ENCODE assay signal across 8 cellular contexts in the genomic region with DNA sequence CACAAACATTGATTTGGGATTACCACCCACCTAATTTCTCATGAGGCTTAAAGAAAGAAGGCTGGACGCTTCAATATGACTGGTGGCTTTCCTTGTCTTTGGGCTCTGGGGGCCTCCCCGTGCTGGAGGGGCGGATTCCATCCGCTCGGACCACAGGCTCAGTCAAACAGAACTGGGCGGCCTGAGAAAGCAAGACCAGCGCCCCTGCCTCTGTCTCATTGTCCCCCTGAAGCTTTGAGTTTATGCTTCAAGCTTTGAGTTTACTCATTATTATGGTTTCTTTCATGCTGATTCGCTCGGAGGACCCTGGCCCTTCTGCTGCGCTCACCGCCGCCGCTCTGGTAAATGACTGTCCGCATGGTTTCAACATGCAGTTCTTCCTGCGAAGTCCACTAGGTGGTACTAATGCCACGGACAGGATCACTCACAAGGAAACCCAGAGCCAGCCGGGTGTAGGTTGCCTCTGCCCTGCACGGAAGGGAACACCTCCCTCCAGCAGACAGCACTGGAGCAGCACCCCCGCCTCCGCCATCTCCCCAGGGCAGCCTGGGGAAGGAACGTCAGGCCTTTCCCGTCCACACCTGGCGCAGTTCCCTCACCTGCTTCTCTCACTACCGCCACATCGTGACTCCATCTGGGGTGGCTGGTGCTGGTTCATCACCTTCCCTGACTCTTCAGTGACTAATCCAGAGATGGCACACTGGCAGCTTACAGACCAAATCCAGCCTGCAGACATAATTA. TPM values are rescaled to one million over a fixed set of nuclear protein-coding genes. Genes with fewer than 3 reads are reported as not detected.
DNase-seq lines count a peak whose midpoint lies in the region; ATAC-seq and TF ChIP-seq lines count a peak whose summit lies in the region.

No MANE protein-coding gene starts in this region.

- H2BK5ac ChIP-seq in neuronal stem cell (ENCODE audit: low read length), result no peak overlapping the region

- DNase-seq in 8988T, result peak; percentile 65
- DNase-seq in GM06990 (ENCODE audit: extremely low read depth, insufficient read length), result no peak
- DNase-seq in NCI-H2029 treated with DMSO at 0.1 percent for 48 hours (lab: John Stamatoyannopoulos, UW), result peak; percentile 21
- DNase-seq in activated B cell treated with CpG ODN at 0.5 μM for 24 hours, result no peak
- peak; percentile 42 for DNase-seq in globus pallidus (ENCODE audit: low spot score)
- DNase-seq in neuronal stem cell (ENCODE audit: low spot score), result peak; percentile 67
- no peak for DNase-seq in stimulated activated CD4-positive, alpha-beta T cell treated with anti-CD3 and anti-CD28 coated beads, Interleukin-2, amount 100 ng/mL, for 48 hours

- intact Hi-C loops in activated B cell treated with CpG ODN at 0.5 μM for 24 hours (cut with micrococcal nuclease), result loop anchor here (2.0 to 5.0 kb wide), 3 partner anchors 115 to 451 kb away; no protein-coding TSS in a partner anchor

- H3K4me1 ChIP-seq in neuronal stem cell (ENCODE audit: control insufficient read depth in 2 of 2, insufficient read depth in 1 of 2, low read depth in 1 of 2, low read length in 2 of 2), result peaks cover 13% of the 10 kb centered on the region in 2 donors

- TF ChIP-seq CTCF in GM06990 (IDR thresholded peaks at IDR 0.05; ENCODE audit: insufficient read depth, low read length, poor library complexity, severe bottlenecking) (peak; percentile 37), activated B cell treated with CpG ODN at 0.5 μM for 24 hours (IDR thresholded peaks at IDR 0.05) (no peak)

- no peak overlapping the region for H3K4me3 ChIP-seq in GM06990 (replicated peaks; ENCODE audit: low read depth, low read length)
- H3K4me3 ChIP-seq in neuronal stem cell (ENCODE audit: low read length in 2 of 2), result no peak overlapping the region

- H3K4me1 Mint-ChIP-seq in activated B cell treated with CpG ODN at 0.5 μM for 24 hours, result no peaks in the 10 kb centered on the region

- H3K36me3 ChIP-seq in GM06990 (ENCODE audit: control insufficient read depth, insufficient read depth, low read length) (peaks cover 6% of the 10 kb centered on the region), neuronal stem cell (replicated peaks in 1 of 2; ENCODE audit: control insufficient read depth in 2 of 2, insufficient read depth in 2 of 2, low read length in 2 of 2) (peaks cover 17 to 81% of the 10 kb centered on the region in 2 donors)

- H2BK15ac ChIP-seq in neuronal stem cell (ENCODE audit: low read length), result no peak overlapping the region

- POLR2A ChIA-PET in activated B cell treated with CpG ODN at 0.5 μM for 24 hours (lab: Charles Lee), result interaction anchor here (0.8 kb wide), 1 partner anchor 19 kb away, joined by 14 read pairs; no protein-coding TSS in a partner anchor

- WGBS in neuronal stem cell (ENCODE audit: extremely low coverage in 2 of 2, insufficient read length in 2 of 2, insufficient replicate concordance in 1 of 2), 2 donors, result no CpG with 5 or more reads among the region's 25 CpGs

- H3K27ac Mint-ChIP-seq in activated B cell treated with CpG ODN at 0.5 μM for 24 hours, result no peak overlapping the region

- H3K27me3 Mint-ChIP-seq in activated B cell treated with CpG ODN at 0.5 μM for 24 hours, result no peaks in the 10 kb centered on the region

- peak; percentile 68 for ATAC-seq in activated B cell treated with CpG ODN at 0.5 μM for 24 hours (ENCODE audit: low read depth)
- ATAC-seq in GM19452 (IDR thresholded peaks at IDR 0.05; ENCODE audit: unreplicated experiment), result no peak

- no peaks in the 10 kb centered on the region for H3K79me1 ChIP-seq in neuronal stem cell (ENCODE audit: low read depth, low read length)

- no peak overlapping the region for H4K91ac ChIP-seq in neuronal stem cell (ENCODE audit: low read depth, low read length, poor library complexity)

- H3K9ac ChIP-seq in neuronal stem cell (ENCODE audit: low read depth, low read length, poor library complexity), result peak overlapping the region; percentile 68

- CTCF ChIA-PET in activated B cell treated with CpG ODN at 0.5 μM for 24 hours (lab: Charles Lee), result no interaction called here

- H3K4ac ChIP-seq in neuronal stem cell (ENCODE audit: low read length), result no peak overlapping the region

- no peak overlapping the region for H3K4me3 Mint-ChIP-seq in activated B cell treated with CpG ODN at 0.5 μM for 24 hours

- no peaks in the 10 kb centered on the region for H3K27me3 ChIP-seq in GM06990 (replicated peaks; ENCODE audit: control insufficient read depth, insufficient read depth, low read length)
- H3K27me3 ChIP-seq in neuronal stem cell (ENCODE audit: control insufficient read depth in 3 of 3, insufficient read depth in 3 of 3, low read depth in 1 of 3, low read length in 3 of 3), result no peaks in the 10 kb centered on the region

- no peak overlapping the region for H3K23ac ChIP-seq in neuronal stem cell (ENCODE audit: low read depth, low read length, poor library complexity)

- H3K9me3 ChIP-seq in neuronal stem cell (replicated peaks in 1 of 2; ENCODE audit: control insufficient read depth in 2 of 2, insufficient read depth in 1 of 2, low read depth in 1 of 2, low read length in 2 of 2), result no peaks in the 10 kb centered on the region

- no peaks in the 10 kb centered on the region for H3K9me3 Mint-ChIP-seq in activated B cell treated with CpG ODN at 0.5 μM for 24 hours

- H3K4me2 ChIP-seq in neuronal stem cell (ENCODE audit: insufficient read depth, low read length, poor library complexity, severe bottlenecking), result peak overlapping the region; percentile 22

- no peak overlapping the region for H2BK120ac ChIP-seq in neuronal stem cell (ENCODE audit: low read depth, low read length)

- H3K14ac ChIP-seq in neuronal stem cell (ENCODE audit: low read length), result no peak overlapping the region

- no peak overlapping the region for H2AK5ac ChIP-seq in neuronal stem cell (ENCODE audit: low read depth, low read length)

- H2BK12ac ChIP-seq in neuronal stem cell (ENCODE audit: low read length), result no peak overlapping the region

- H3K27ac ChIP-seq in neuronal stem cell (replicated peaks; ENCODE audit: low read length), result peak overlapping the region; percentile 61

- H3K18ac ChIP-seq in neuronal stem cell (ENCODE audit: low read length), result peak overlapping the region; percentile 11

- peak overlapping the region; percentile 66 for H2AFZ ChIP-seq in neuronal stem cell (ENCODE audit: low read length)

- peaks cover 54% of the 10 kb centered on the region for H3K36me3 Mint-ChIP-seq in activated B cell treated with CpG ODN at 0.5 μM for 24 hours (ENCODE audit: low read depth)

- no peak overlapping the region for H4K8ac ChIP-seq in neuronal stem cell (ENCODE audit: low read depth, low read length)

RNA-seq across cellular contexts. Expression of gene TIGAR, which starts 13.2 kb away (rescaled TPM):
- 10.0 and 10.2 TPM in 2 replicates for total RNA-seq in activated B cell treated with CpG ODN at 0.5 μM for 24 hours
- polyA plus RNA-seq in neuronal stem cell (2013, experiment 1 of 2), result 10.6 TPM
- 10.3 TPM for polyA plus RNA-seq in neuronal stem cell (2013, experiment 2 of 2)

RNA-seq across cellular contexts. Expression of gene CCND2, which starts 34.2 kb away (rescaled TPM):
- total RNA-seq in activated B cell treated with CpG ODN at 0.5 μM for 24 hours, result 230 and 237 TPM in 2 replicates
- 82.7 TPM for polyA plus RNA-seq in neuronal stem cell (2013, experiment 1 of 2)
- 87.9 TPM for polyA plus RNA-seq in neuronal stem cell (2013, experiment 2 of 2)

Comparison
In these comparisons a context has a peak if more than half of its experiments do, and no peak if none do; other contexts are left out.
1. DNase-seq: peak in 8988T (single experiment), NCI-H2029 treated with DMSO at 0.1 percent for 48 hours (single experiment), globus pallidus (single experiment) and neuronal stem cell (single experiment); none in GM06990 (single experiment), activated B cell treated with CpG ODN at 0.5 μM for 24 hours (single experiment) and stimulated activated CD4-positive, alpha-beta T cell treated with anti-CD3 and anti-CD28 coated beads, Interleukin-2, amount 100 ng/mL, for 48 hours (0 of 2).